32 cellular contexts compared by ENCODE assay signal in the genomic region with DNA sequence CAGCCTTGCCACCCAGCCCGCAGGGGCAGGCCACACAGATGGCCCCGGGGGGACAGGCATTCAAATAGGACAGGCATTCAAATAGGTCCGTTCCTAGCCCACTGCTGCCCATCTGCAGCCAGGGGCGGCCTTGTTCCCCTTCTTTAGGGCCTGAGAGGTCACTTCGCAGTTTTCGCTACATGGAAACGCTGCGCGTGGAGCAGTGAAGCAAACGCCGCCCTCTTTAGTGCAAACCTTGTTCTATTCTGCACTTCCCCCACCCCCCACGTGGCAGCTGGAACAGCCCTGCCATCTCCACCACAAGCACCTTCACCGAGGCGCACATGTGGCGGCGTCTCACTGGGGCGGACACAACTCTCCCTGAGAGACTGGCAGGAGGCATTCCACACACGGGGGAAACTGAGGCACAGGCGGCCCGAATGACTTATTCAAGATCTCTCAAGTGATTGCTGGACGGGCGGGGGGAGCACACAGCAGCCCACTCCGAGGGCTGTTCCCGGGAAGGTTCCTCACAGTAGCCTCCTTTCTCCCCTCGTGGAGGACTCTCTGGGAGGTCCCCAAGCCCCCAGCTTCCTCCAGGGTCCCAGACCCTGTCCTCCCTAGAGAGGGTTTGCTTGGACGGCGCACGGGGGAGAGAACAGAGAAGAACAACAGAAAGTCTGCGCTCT. TPM values are rescaled to one million over a fixed set of nuclear protein-coding genes. Genes with fewer than 3 reads are reported as not detected.
DNase-seq lines count a peak whose midpoint lies in the region; ATAC-seq lines count a peak whose summit lies in the region.
"Had no signal": no experiment of that assay in that cellular context is flagged by ENCODE, and none has a peak within 500 bp of the region (broad histone marks: within the 10 kb centered on the region; RNA-seq: fewer than 3 reads in every experiment).

No MANE protein-coding gene starts in this region.

- H3K36me3 Mint-ChIP-seq in activated CD4-positive, alpha-beta memory T cell treated with anti-CD3 and anti-CD28 coated beads for 36 hours = no peaks in the 10 kb centered on the region
- H3K36me3 Mint-ChIP-seq: activated CD8-positive, alpha-beta memory T cell treated with anti-CD3 and anti-CD28 coated beads, Interleukin-2, amount 10 ng/mL, durations not matched to agents 7 days and 5 days; CD4-positive, CD25-positive, alpha-beta regulatory T cell had no signal

- CTCF ChIA-PET in activated CD4-positive, alpha-beta memory T cell treated with anti-CD3 and anti-CD28 coated beads for 36 hours (lab: Charles Lee) = no interaction called here

- H3K9me3 Mint-ChIP-seq in activated CD4-positive, alpha-beta memory T cell treated with anti-CD3 and anti-CD28 coated beads for 36 hours = no peaks in the 10 kb centered on the region
- H3K9me3 Mint-ChIP-seq: activated CD4-positive, alpha-beta T cell treated with anti-CD3 and anti-CD28 coated beads, Interleukin-2, amount 10 ng/mL, durations not matched to agents 7 days and 5 days; CD4-positive, CD25-positive, alpha-beta regulatory T cell; memory B cell had no signal

- no peak overlapping the region for H3K4me3 Mint-ChIP-seq in activated CD4-positive, alpha-beta memory T cell treated with anti-CD3 and anti-CD28 coated beads for 36 hours
- H3K4me3 Mint-ChIP-seq: activated CD4-positive, alpha-beta T cell treated with anti-CD3 and anti-CD28 coated beads, Interleukin-2, amount 10 ng/mL, durations not matched to agents 7 days and 5 days; activated CD8-positive, alpha-beta memory T cell treated with anti-CD3 and anti-CD28 coated beads, Interleukin-2, amount 10 ng/mL, durations not matched to agents 7 days and 5 days; CD4-positive, CD25-positive, alpha-beta regulatory T cell; IgD-negative memory B cell; memory B cell had no signal

- ATAC-seq in HG03571 (IDR thresholded peaks at IDR 0.05; ENCODE audit: unreplicated experiment) = no peak
- ATAC-seq: activated CD8-positive, alpha-beta memory T cell treated with anti-CD3 and anti-CD28 coated beads, Interleukin-2, amount 10 ng/mL, durations not matched to agents 7 days and 5 days; GM12878; heart left ventricle; left cardiac atrium had no signal

- H3K27me3 ChIP-seq in layer of hippocampus (ENCODE audit: control insufficient read depth, insufficient read depth, low read length) = no peaks in the 10 kb centered on the region
- H3K27me3 ChIP-seq: brain microvascular endothelial cell had no signal

- H3K27me3 Mint-ChIP-seq in activated CD4-positive, alpha-beta memory T cell treated with anti-CD3 and anti-CD28 coated beads for 36 hours = no peaks in the 10 kb centered on the region
- H3K27me3 Mint-ChIP-seq: activated CD8-positive, alpha-beta memory T cell treated with anti-CD3 and anti-CD28 coated beads, Interleukin-2, amount 10 ng/mL, durations not matched to agents 7 days and 5 days; IgD-negative memory B cell had no signal

- POLR2A ChIA-PET in activated CD4-positive, alpha-beta memory T cell treated with anti-CD3 and anti-CD28 coated beads for 36 hours (lab: Charles Lee) = no interaction called here

- peak; percentile 77 for DNase-seq in Ammon's horn (ENCODE audit: low spot score)
- DNase-seq in caudate nucleus (lab: John Stamatoyannopoulos, UW) = peak in 51 of 61 donors; percentile 34 to 92 (median 75)
- peak; percentile 62 for DNase-seq in posterior vena cava (ENCODE audit: low spot score)
- DNase-seq in activated CD4-positive, alpha-beta memory T cell treated with anti-CD3 and anti-CD28 coated beads for 36 hours = no peak
- no peak for DNase-seq in stimulated activated CD4-positive, alpha-beta T cell treated with anti-CD3 and anti-CD28 coated beads, Interleukin-2, amount 100 ng/mL, for 24 hours
- DNase-seq in stimulated activated CD8-positive, alpha-beta memory T cell treated with anti-CD3 and anti-CD28 coated beads, Interleukin-4, amount 100 ng/mL, for 48 hours = no peak
- DNase-seq: activated CD4-positive, alpha-beta T cell treated with anti-CD3 and anti-CD28 coated beads, Interleukin-2, amount 10 ng/mL, durations not matched to agents 7 days and 5 days; activated CD8-positive, alpha-beta memory T cell treated with anti-CD3 and anti-CD28 coated beads, Interleukin-2, amount 10 ng/mL, durations not matched to agents 7 days and 5 days; activated T-cell treated with anti-CD3 and anti-CD28 coated beads, Interleukin-2, amount 50 U/mL, for 48 hours; brain microvascular endothelial cell; CD4-positive, CD25-positive, alpha-beta regulatory T cell; effector CD8-positive, alpha-beta T cell; GM23248; heart left ventricle; left cardiac atrium; NCI-H1092; NCI-H187 treated with DMSO at 0.1 percent for 48 hours; NCI-H2171 treated with DMSO at 0.1 percent for 48 hours; NCI-H526 treated with DMSO at 0.1 percent for 48 hours; PC-9; retina; Right ventricle myocardium superior; small intestine; stimulated activated CD4-positive, alpha-beta T cell treated with anti-CD3 and anti-CD28 coated beads, Interleukin-1b, Interleukin-23, amount 100 ng/mL, for 48 hours; T-helper 9 cell; WERI-Rb-1 had no signal

- H3K27ac ChIP-seq in caudate nucleus (ENCODE audit: low read depth, low read length) (peak overlapping the region; percentile 96), layer of hippocampus (ENCODE audit: low read depth, low read length) (peak overlapping the region; percentile 95)
- H3K27ac ChIP-seq: 22Rv1, brain microvascular endothelial cell, GM23248, heart left ventricle, PC-9, WERI-Rb-1 had no signal

- H3K4me1 Mint-ChIP-seq in activated CD4-positive, alpha-beta memory T cell treated with anti-CD3 and anti-CD28 coated beads for 36 hours (ENCODE audit: low read depth) = no peaks in the 10 kb centered on the region
- H3K4me1 Mint-ChIP-seq: activated CD4-positive, alpha-beta T cell treated with anti-CD3 and anti-CD28 coated beads, Interleukin-2, amount 10 ng/mL, durations not matched to agents 7 days and 5 days; activated CD8-positive, alpha-beta memory T cell treated with anti-CD3 and anti-CD28 coated beads, Interleukin-2, amount 10 ng/mL, durations not matched to agents 7 days and 5 days; CD4-positive, CD25-positive, alpha-beta regulatory T cell; IgD-negative memory B cell had no signal

- H3K27ac Mint-ChIP-seq in activated CD4-positive, alpha-beta memory T cell treated with anti-CD3 and anti-CD28 coated beads for 36 hours = no peak overlapping the region
- H3K27ac Mint-ChIP-seq: activated CD4-positive, alpha-beta T cell treated with anti-CD3 and anti-CD28 coated beads, Interleukin-2, amount 10 ng/mL, durations not matched to agents 7 days and 5 days; activated CD8-positive, alpha-beta memory T cell treated with anti-CD3 and anti-CD28 coated beads, Interleukin-2, amount 10 ng/mL, durations not matched to agents 7 days and 5 days; IgD-negative memory B cell; memory B cell had no signal

- intact Hi-C loops in posterior vena cava (cut with DNase I) = no loop called here
- intact Hi-C loops in activated CD4-positive, alpha-beta memory T cell treated with anti-CD3 and anti-CD28 coated beads for 36 hours (cut with micrococcal nuclease) = no loop called here

RNA-seq across cellular contexts. Expression of a gene that starts 26.4 kb away (rescaled TPM):
- total RNA-seq in posterior vena cava = not detected
- total RNA-seq in activated CD4-positive, alpha-beta memory T cell treated with anti-CD3 and anti-CD28 coated beads for 36 hours = under 1 TPM in 1 of 2 experiments, not detected in 1; 0.22 TPM
- total RNA-seq: GM23248 had no signal

RNA-seq across cellular contexts. Expression of a gene that starts 47.5 kb away (rescaled TPM):
- total RNA-seq in posterior vena cava = 10 to 100 TPM; 13.7 to 14.4 TPM
- total RNA-seq in activated CD4-positive, alpha-beta memory T cell treated with anti-CD3 and anti-CD28 coated beads for 36 hours = 10 to 100 TPM; 18.3 to 18.8 TPM

Comparison
In these comparisons a context has a peak if more than half of its experiments do, and no peak if none do; other contexts are left out.
1. DNase-seq: peak in Ammon's horn (single experiment), caudate nucleus (51 of 61) and posterior vena cava (single experiment); none in activated CD4-positive, alpha-beta memory T cell treated with anti-CD3 and anti-CD28 coated beads for 36 hours (single experiment), stimulated activated CD4-positive, alpha-beta T cell treated with anti-CD3 and anti-CD28 coated beads, Interleukin-2, amount 100 ng/mL, for 24 hours (0 of 2) and stimulated activated CD8-positive, alpha-beta memory T cell treated with anti-CD3 and anti-CD28 coated beads, Interleukin-4, amount 100 ng/mL, for 48 hours (single experiment).